12 cellular contexts compared by ENCODE assay signal in genomic region chr4:10673817-10674369, GRCh38. TPM values are rescaled to one million over a fixed set of nuclear protein-coding genes. Genes with fewer than 3 reads are reported as not detected.
DNase-seq lines count a peak whose midpoint lies in the region; ATAC-seq and TF ChIP-seq lines count a peak whose summit lies in the region.
"Had no signal": no experiment of that assay in that cellular context is flagged by ENCODE, and none has a peak within 500 bp of the region (broad histone marks: within the 10 kb centered on the region; RNA-seq: fewer than 3 reads in every experiment).

No MANE protein-coding gene starts in this region.

- H3K79me2 ChIP-seq in hepatocyte = no peaks in the 10 kb centered on the region

- H3K27me3 ChIP-seq in ovary (no peaks in the 10 kb centered on the region), hepatocyte (no peaks in the 10 kb centered on the region)

- no peak overlapping the region for H2AFZ ChIP-seq in hepatocyte

- intact Hi-C loops in ovary (cut with DNase I) = no loop called here

- no peaks in the 10 kb centered on the region for H3K4me1 ChIP-seq in ovary (ENCODE audit: insufficient read depth)
- no peaks in the 10 kb centered on the region for H3K4me1 ChIP-seq in hepatocyte (ENCODE audit: insufficient read depth)

- no peaks in the 10 kb centered on the region for H4K20me1 ChIP-seq in hepatocyte (ENCODE audit: insufficient read depth, poor library complexity, severe bottlenecking)

- no peaks in the 10 kb centered on the region for H3K9me3 ChIP-seq in ovary
- H3K9me3 ChIP-seq in hepatocyte (ENCODE audit: low read depth) = no peaks in the 10 kb centered on the region

- ATAC-seq in GM18907 (IDR thresholded peaks at IDR 0.05; ENCODE audit: unreplicated experiment) (peak; percentile 79), GM21526 (IDR thresholded peaks at IDR 0.05; ENCODE audit: low FRiP score, unreplicated experiment) (peak; percentile 65), HG03103 (IDR thresholded peaks at IDR 0.05; ENCODE audit: low read depth, unreplicated experiment) (peak; percentile 63), memory B cell (ENCODE audit: low read depth) (peak; percentile 18)

- no peak for TF ChIP-seq EP300 in ovary (IDR thresholded peaks at IDR 0.05)

- no peak overlapping the region for H3K4me2 ChIP-seq in hepatocyte

- peaks cover 7% of the 10 kb centered on the region for H3K9me3 Mint-ChIP-seq in memory B cell

- H3K4me3 ChIP-seq in ovary (no peak overlapping the region), hepatocyte (no peak overlapping the region)

- peak overlapping the region; percentile 18 for H3K4me3 Mint-ChIP-seq in memory B cell

- peaks cover 29% of the 10 kb centered on the region for H3K4me1 Mint-ChIP-seq in memory B cell

- peak overlapping the region; percentile 61 for H3K27ac Mint-ChIP-seq in memory B cell

- H3K27me3 Mint-ChIP-seq in memory B cell = no peaks in the 10 kb centered on the region

- H3K9me2 ChIP-seq in hepatocyte (replicated peaks; ENCODE audit: insufficient read depth) = no peaks in the 10 kb centered on the region

- TF ChIP-seq CTCF in ovary (IDR thresholded peaks at IDR 0.05) (no peak), hepatocyte (IDR thresholded peaks at IDR 0.05; ENCODE audit: poor library complexity) (no peak)

- H3K36me3 ChIP-seq in ovary = no peaks in the 10 kb centered on the region
- H3K36me3 ChIP-seq in hepatocyte (replicated peaks; ENCODE audit: insufficient read depth, low read depth) = no peaks in the 10 kb centered on the region

- H3K36me3 Mint-ChIP-seq in memory B cell = peaks cover 10% of the 10 kb centered on the region

- H3K27ac ChIP-seq in ovary = no peak overlapping the region
- H3K27ac ChIP-seq in hepatocyte = no peak overlapping the region
- H3K27ac ChIP-seq: RWPE1 had no signal

- WGBS in ovary, 3 donors = 85 to 90% (median 89%) methylated on average over 5 of the region's 5 CpGs
- 87% methylated on average over 5 of the region's 5 CpGs for WGBS in hepatocyte (ENCODE audit: low lambda C conversion rate, missing lambda C conversion rate)

- no peak for DNase-seq in memory B cell (ENCODE audit: low spot score in 2 of 2)
- no peak for DNase-seq in DMS 273 (lab: John Stamatoyannopoulos, UW; ENCODE audit: unreplicated experiment)
- DNase-seq in ovary = no peak
- no peak for DNase-seq in hepatocyte (ENCODE audit: low spot score)
- DNase-seq: aorta; NCI-H1436 treated with DMSO at 0.1 percent for 48 hours; stimulated activated CD4-positive, alpha-beta T cell treated with anti-CD3 and anti-CD28 coated beads, Interleukin-4, amount 100 ng/mL, for 24 hours had no signal

- no peak for TF ChIP-seq POLR2A in ovary (IDR thresholded peaks at IDR 0.05)

RNA-seq across cellular contexts. Expression of gene CLNK, which starts 10.7 kb away (rescaled TPM):
- total RNA-seq in ovary (under 1 TPM in 2 of 7 donors, not detected in 5; 0.10 to 0.22 TPM), hepatocyte (not detected in 2 replicates)
- polyA plus RNA-seq in ovary (under 1 TPM in 1 of 2 donors, not detected in 1; 0.23 TPM), hepatocyte (not detected in 2 replicates)
- total RNA-seq: HT-29 had no signal
- polyA plus RNA-seq: aorta had no signal

Comparison
In these comparisons a context has a peak if more than half of its experiments do, and no peak if none do; other contexts are left out.
1. ATAC-seq: peak in every context shown above with its lines; median percentile 79 in GM18907; 65 in GM21526; 63 in HG03103; 18 in memory B cell.